In genomic region chr22:36291831-36292740, GRCh38 we compare ENCODE assay signal across 1 cellular context.
TF ChIP-seq lines count a peak whose summit lies in the region.

No MANE protein-coding gene starts in this region.

TF ChIP-seq in HepG2, 621 proteins besides CTCF, POLR2A, EP300 and RAD21:
- TF ChIP-seq AGO2 (optimal IDR thresholded peaks at IDR 0.05; ENCODE audit: low read depth, low read length) (peak; percentile 72), ZSCAN31 (CRISPR knock-in tag; IDR thresholded peaks at IDR 0.05; ENCODE audit: low read depth) (no peak), JUN (CRISPR knock-in tag; IDR thresholded peaks at IDR 0.05) (no peak), SOX5 (CRISPR knock-in tag; IDR thresholded peaks at IDR 0.05; ENCODE audit: borderline replicate concordance) (no peak), ZNF350 (CRISPR knock-in tag; IDR thresholded peaks at IDR 0.05; ENCODE audit: borderline replicate concordance, low read depth) (no peak), POLR2G (IDR thresholded peaks at IDR 0.05; ENCODE audit: low read depth, low read length) (0 out of 2 replicates have a peak, but pooled peaks have one; percentile 25), KLF11 (CRISPR knock-in tag; IDR thresholded peaks at IDR 0.05) (no peak), CENPX (CRISPR knock-in tag; IDR thresholded peaks at IDR 0.05) (no peak), ZNF761 (CRISPR knock-in tag; conservative IDR thresholded peaks at IDR 0.05) (no peak)
